In genomic region chr10:52951819-52952218, GRCh38 we compare ENCODE assay signal across 8 cellular contexts.
DNase-seq lines count a peak whose midpoint lies in the region; ATAC-seq and TF ChIP-seq lines count a peak whose summit lies in the region.

No MANE protein-coding gene starts in this region.

- H3K4me3 ChIP-seq in AG04449 (ENCODE audit: low read depth, low read length), result no peak overlapping the region
- no peak overlapping the region for H3K4me3 ChIP-seq in prostate gland

- H3K27me3 ChIP-seq in prostate gland (replicated peaks; ENCODE audit: insufficient read depth), result no peaks in the 10 kb centered on the region

- H3K27ac ChIP-seq in prostate gland, result no peak overlapping the region

- CTCF ChIA-PET in AG04449 (lab: Yijun Ruan, JAX), result interaction anchor here (0.6 to 1.8 kb wide), 3 partner anchors 9 to 1500 kb away, joined by 3 to 5 read pairs (median 3); no protein-coding TSS in a partner anchor

- peak; percentile 97 for ATAC-seq in GM18519 (IDR thresholded peaks at IDR 0.05; ENCODE audit: low FRiP score, unreplicated experiment)
- peak; percentile 91 for ATAC-seq in HG02885 (IDR thresholded peaks at IDR 0.05; ENCODE audit: poor library complexity, unreplicated experiment)
- ATAC-seq in esophagus mucosa, result peak; percentile 59

- no peaks in the 10 kb centered on the region for H3K9me3 ChIP-seq in prostate gland

- DNase-seq in AG04449 (ENCODE audit: low read depth, low spot score) (no peak), NCI-H460 (ENCODE audit: extremely low read depth, low read depth) (peak; percentile 24), prostate gland (ENCODE audit: low spot score) (peak; percentile 21), NCI-H1436 treated with DMSO at 0.1 percent for 48 hours (lab: John Stamatoyannopoulos, UW) (no peak), DMS79 treated with DMSO at 0.1 percent for 48 hours (lab: John Stamatoyannopoulos, UW) (no peak)

- H3K36me3 ChIP-seq in prostate gland, result no peaks in the 10 kb centered on the region

- no peak for TF ChIP-seq POLR2A in prostate gland (IDR thresholded peaks at IDR 0.05)

- intact Hi-C loops in prostate gland (cut with DNase I), result no loop called here

- no peaks in the 10 kb centered on the region for H3K4me1 ChIP-seq in prostate gland (replicated peaks)

- 35% methylated on average over 5 of the region's 5 CpGs for WGBS in prostate gland

- TF ChIP-seq CTCF in AG04449 (IDR thresholded peaks at IDR 0.05; ENCODE audit: insufficient read depth, low read length, missing control alignments) (peak; percentile 36), prostate gland (IDR thresholded peaks at IDR 0.05) (peak in 1 of 4 experiments; percentile 43)

- POLR2A ChIA-PET in AG04449 (lab: Yijun Ruan, JAX), result no interaction called here

Comparison
In these comparisons a context has a peak if more than half of its experiments do, and no peak if none do; other contexts are left out.
1. DNase-seq: peak in NCI-H460 (single experiment) and prostate gland (single experiment); none in AG04449 (single experiment), NCI-H1436 treated with DMSO at 0.1 percent for 48 hours (single experiment) and DMS79 treated with DMSO at 0.1 percent for 48 hours (single experiment).
2. Peak in every context shown above with its lines, with median percentiles within 50 percentile points of each other: ATAC-seq.